8 cellular contexts compared by ENCODE assay signal in genomic region chr14:71321556-71322315, GRCh38. TPM values are rescaled to one million over a fixed set of nuclear protein-coding genes. Genes with fewer than 3 reads are reported as not detected.
DNase-seq lines count a peak whose midpoint lies in the region; ATAC-seq and TF ChIP-seq lines count a peak whose summit lies in the region.

No MANE protein-coding gene starts in this region.

- H3K27ac Mint-ChIP-seq in CD4-positive, alpha-beta memory T cell, result peak overlapping the region; percentile 89 to 97 (median 93)
- H3K27ac Mint-ChIP-seq in chondrocyte (ENCODE audit: unreplicated experiment), result peak overlapping the region; percentile 91

- intact Hi-C loops in CD4-positive, alpha-beta memory T cell (cut with micrococcal nuclease), result loop anchor here (1.0 to 10.0 kb wide), 9 partner anchors 55 to 1924 kb away; partner anchors contain the start of genes DPF3, ERH, SLC39A9 and SRSF5
- intact Hi-C loops in OCI-LY7 (cut with micrococcal nuclease; ENCODE audit: unreplicated experiment), result loop anchor here (1.0 to 10.0 kb wide), 7 partner anchors 83 to 533 kb away; partner anchors contain the start of gene PCNX1
- intact Hi-C loops in lower leg skin (cut with DNase I; ENCODE audit: low total_unique reads), result loop anchor here (10.0 kb wide), 1 partner anchor 403 kb away; no protein-coding TSS in a partner anchor

- TF ChIP-seq POLR2A in lower leg skin (IDR thresholded peaks at IDR 0.05), result no peak

- H3K36me3 ChIP-seq in CD4-positive, alpha-beta memory T cell (ENCODE audit: insufficient read depth, low read length), result no peaks in the 10 kb centered on the region
- no peaks in the 10 kb centered on the region for H3K36me3 ChIP-seq in OCI-LY7 (ENCODE audit: insufficient read depth, low read length)
- no peaks in the 10 kb centered on the region for H3K36me3 ChIP-seq in thoracic aorta

- peak overlapping the region; percentile 55 to 77 for H3K4me3 ChIP-seq in CD4-positive, alpha-beta memory T cell (ENCODE audit: low read length in 2 of 2)
- H3K4me3 ChIP-seq in OCI-LY7 (ENCODE audit: low read depth, low read length, poor library complexity, severe bottlenecking) (peak overlapping the region; percentile 92), lower leg skin (ENCODE audit: low read depth, poor library complexity, severe bottlenecking) (peak overlapping the region; percentile 64), thoracic aorta (peak overlapping the region; percentile 97)

- POLR2A ChIA-PET in CD4-positive, alpha-beta memory T cell (lab: Charles Lee; ENCODE audit: partially characterized antibody), result interaction anchor here (0.8 to 2.7 kb wide), 23 partner anchors 10 to 1926 kb away, joined by 3 to 22 read pairs (median 4); partner anchors contain the start of genes MAP3K9 and SRSF5
- POLR2A ChIA-PET in OCI-LY7 (lab: Charles Lee), result interaction anchor here (0.6 to 1.2 kb wide), 7 partner anchors 81 to 233 kb away, joined by 3 to 5 read pairs (median 4); no protein-coding TSS in a partner anchor

- H3K27me3 Mint-ChIP-seq in CD4-positive, alpha-beta memory T cell, result no peaks in the 10 kb centered on the region
- no peaks in the 10 kb centered on the region for H3K27me3 Mint-ChIP-seq in chondrocyte (ENCODE audit: low read depth)

- WGBS in lower leg skin, 2 donors, result 1 to 2% methylated on average over 26 of the region's 26 CpGs

- H3K4me2 ChIP-seq in OCI-LY7 (ENCODE audit: low read length), result peak overlapping the region; percentile 80

- no peak for TF ChIP-seq CTCF in OCI-LY7 (conservative IDR thresholded peaks at IDR 0.05; ENCODE audit: low read length)
- TF ChIP-seq CTCF in chondrocyte (IDR thresholded peaks at IDR 0.05), result no peak
- TF ChIP-seq CTCF in lower leg skin (IDR thresholded peaks at IDR 0.05), result no peak
- TF ChIP-seq CTCF in thoracic aorta (IDR thresholded peaks at IDR 0.05), result no peak

- CTCF ChIA-PET in CD4-positive, alpha-beta memory T cell (lab: Charles Lee; ENCODE audit: partially characterized antibody), result interaction anchor here (0.6 to 2.6 kb wide), 17 partner anchors 9 to 431 kb away, joined by 3 to 17 read pairs (median 3); no protein-coding TSS in a partner anchor
- CTCF ChIA-PET in OCI-LY7 (lab: Charles Lee; ENCODE audit: unreplicated experiment), result no interaction called here

- H3K79me2 ChIP-seq in OCI-LY7 (ENCODE audit: insufficient read depth, low read depth, low read length), result peaks cover 56% of the 10 kb centered on the region

- H4K20me1 ChIP-seq in OCI-LY7 (ENCODE audit: insufficient read depth, low read length), result 0 out of 2 replicates have a peak, but pooled peaks cover 5% of the 10 kb centered on the region

- H3K4me3 Mint-ChIP-seq in CD4-positive, alpha-beta memory T cell, result peak overlapping the region; percentile 91 to 96 (median 93)
- H3K4me3 Mint-ChIP-seq in chondrocyte (ENCODE audit: unreplicated experiment), result peak overlapping the region; percentile 95

- no TSS peak for BruUV-seq in OCI-LY7 (replicated peaks; lab: Mats Ljungman, UMichigan)

- H3K4me1 Mint-ChIP-seq in CD4-positive, alpha-beta memory T cell, result peaks cover 46 to 59% (median 52%) of the 10 kb centered on the region in 4 donors
- peaks cover 49% of the 10 kb centered on the region for H3K4me1 Mint-ChIP-seq in chondrocyte (ENCODE audit: low read depth)

- DNase-seq in CD4-positive, alpha-beta memory T cell, result no peak
- DNase-seq in HK-2 (ENCODE audit: unreplicated experiment) (peak; percentile 17), OCI-LY7 (ENCODE audit: low spot score) (peak; percentile 24), chondrocyte (ENCODE audit: low spot score) (no peak), lower leg skin (ENCODE audit: low spot score in 2 of 2) (peak in 1 of 2 donors; percentile 27), thoracic aorta (ENCODE audit: low spot score) (no peak), cortex of kidney (lab: John Stamatoyannopoulos, UW) (no peak)

- no peaks in the 10 kb centered on the region for H3K9me2 ChIP-seq in OCI-LY7 (ENCODE audit: insufficient read depth, low read length)

- peaks cover 0 to 2% (median 0%) of the 10 kb centered on the region in 8 donors for H3K9me3 Mint-ChIP-seq in CD4-positive, alpha-beta memory T cell
- H3K9me3 Mint-ChIP-seq in chondrocyte (ENCODE audit: low read depth), result no peaks in the 10 kb centered on the region

- ATAC-seq in thoracic aorta (ENCODE audit: insufficient number of reproducible peaks, low FRiP score, low read depth) (no peak), GM21529 (IDR thresholded peaks at IDR 0.05; ENCODE audit: unreplicated experiment) (no peak)

- peak overlapping the region; percentile 70; the same call in 1 of the 2 replicates for H2AFZ ChIP-seq in OCI-LY7 (ENCODE audit: low read length)

- peaks cover 53% of the 10 kb centered on the region for H3K4me1 ChIP-seq in CD4-positive, alpha-beta memory T cell (ENCODE audit: insufficient read depth, low read length)
- H3K4me1 ChIP-seq in OCI-LY7 (ENCODE audit: insufficient read depth, low read length, poor library complexity, severe bottlenecking), result peaks cover 48% of the 10 kb centered on the region
- H3K4me1 ChIP-seq in thoracic aorta (ENCODE audit: control insufficient read depth in 1 of 2, low read depth in 2 of 2), result peaks cover 17 to 22% of the 10 kb centered on the region in 2 donors

- H3K9me3 ChIP-seq in CD4-positive, alpha-beta memory T cell (ENCODE audit: control insufficient read depth in 1 of 2, low read length in 2 of 2), result no peaks in the 10 kb centered on the region
- no peaks in the 10 kb centered on the region for H3K9me3 ChIP-seq in OCI-LY7 (ENCODE audit: low read length)
- no peaks in the 10 kb centered on the region for H3K9me3 ChIP-seq in thoracic aorta

- no peaks in the 10 kb centered on the region for H3K27me3 ChIP-seq in CD4-positive, alpha-beta memory T cell (ENCODE audit: insufficient read depth, low read length)
- no peaks in the 10 kb centered on the region for H3K27me3 ChIP-seq in thoracic aorta (replicated peaks; ENCODE audit: insufficient read depth)

- H3K36me3 Mint-ChIP-seq in CD4-positive, alpha-beta memory T cell, result peaks cover 0 to 13% of the 10 kb centered on the region in 2 donors
- no peaks in the 10 kb centered on the region for H3K36me3 Mint-ChIP-seq in chondrocyte (ENCODE audit: low read depth)

- peak overlapping the region; percentile 92 for H3K27ac ChIP-seq in CD4-positive, alpha-beta memory T cell (ENCODE audit: low read depth, low read length)
- H3K27ac ChIP-seq in OCI-LY7 (ENCODE audit: low read depth, low read length, poor library complexity, severe bottlenecking), result peak overlapping the region; percentile 79
- H3K27ac ChIP-seq in thoracic aorta, result peak overlapping the region; percentile 97 to 99

RNA-seq across cellular contexts. Expression of gene SIPA1L1, which starts 1.5 kb away (rescaled TPM):
- total RNA-seq in CD4-positive, alpha-beta memory T cell, result 10 to 100 TPM; 39.9 to 41.0 TPM
- 10 to 100 TPM in 1 of 2 donors, 1 to 10 TPM in 1; 4.9 to 23.6 TPM for polyA plus RNA-seq in CD4-positive, alpha-beta memory T cell
- total RNA-seq in OCI-LY7 (2014; rRNA removed; shearing (Covaris generic)), result 15.6 and 21.8 TPM in 2 replicates
- 63.7 and 64.6 TPM in 2 replicates for total RNA-seq in OCI-LY7 (2022)
- total RNA-seq in chondrocyte, result 89.7 to 136 TPM (median 96.1 TPM) in 3 replicates
- total RNA-seq in lower leg skin, result 10 to 100 TPM; 35.2 to 52.4 (median 37.0) TPM
- total RNA-seq in thoracic aorta, result 10 to 100 TPM; 43.5 to 58.0 TPM

Comparison
In these comparisons a context has a peak if more than half of its experiments do, and no peak if none do; other contexts are left out.
1. DNase-seq: peak in HK-2 (single experiment) and OCI-LY7 (single experiment); none in CD4-positive, alpha-beta memory T cell (0 of 5), chondrocyte (single experiment), thoracic aorta (single experiment) and cortex of kidney (single experiment).
2. Peak in every context shown above with its lines, with median percentiles within 50 percentile points of each other: H3K27ac ChIP-seq and H3K4me3 ChIP-seq.